15 cellular contexts compared by ENCODE assay signal in the genomic region with DNA sequence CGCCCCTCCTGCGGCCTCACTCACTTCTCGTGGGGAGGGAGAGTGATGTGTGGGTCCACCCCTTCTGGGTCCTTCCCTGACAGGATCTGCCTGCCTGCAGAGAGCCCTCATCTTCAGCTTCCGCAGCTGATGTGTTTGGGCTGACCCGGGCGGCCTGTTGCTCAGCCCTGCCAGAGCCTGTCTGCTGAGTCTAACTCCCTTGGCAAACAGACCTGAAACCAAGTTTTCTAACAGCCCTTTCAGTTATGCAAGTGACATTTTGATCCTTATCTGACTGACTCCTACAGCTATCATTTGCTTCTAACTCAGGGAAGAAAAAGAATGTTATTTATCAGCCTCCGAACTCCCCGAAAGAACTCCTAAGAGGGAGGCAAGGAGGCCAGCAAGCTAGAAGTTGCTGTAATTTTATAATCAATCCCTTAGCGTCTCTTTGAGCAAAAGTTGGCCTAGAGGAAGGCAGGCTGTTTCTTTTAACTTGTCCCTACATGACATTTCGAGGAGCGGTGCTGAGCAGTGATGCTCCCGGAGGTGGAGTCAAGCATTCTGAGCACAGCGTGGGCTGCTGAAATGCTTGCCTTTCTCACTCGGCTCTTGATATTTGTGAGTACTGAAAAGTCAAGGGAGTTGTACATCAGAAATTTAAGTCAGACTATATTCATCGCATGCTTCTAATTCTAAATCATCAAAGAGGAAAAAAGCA. TPM values are rescaled to one million over a fixed set of nuclear protein-coding genes. Genes with fewer than 3 reads are reported as not detected.
DNase-seq lines count a peak whose midpoint lies in the region; ATAC-seq and TF ChIP-seq lines count a peak whose summit lies in the region.
"Had no signal": no experiment of that assay in that cellular context is flagged by ENCODE, and none has a peak within 500 bp of the region (broad histone marks: within the 10 kb centered on the region; RNA-seq: fewer than 3 reads in every experiment).

No MANE protein-coding gene starts in this region.

- H3K4me3 ChIP-seq in right lobe of liver (no peak overlapping the region), stomach smooth muscle (ENCODE audit: low read length in 2 of 2) (peak overlapping the region; percentile 7 to 30)
- H3K4me3 ChIP-seq: MG63 had no signal

- no peaks in the 10 kb centered on the region for H3K27me3 Mint-ChIP-seq in activated CD4-positive, alpha-beta memory T cell treated with anti-CD3 and anti-CD28 coated beads for 36 hours

- peaks cover 0 to 70% (median 23%) of the 10 kb centered on the region in 4 donors for H3K36me3 ChIP-seq in right lobe of liver
- peaks cover 38 to 63% of the 10 kb centered on the region in 2 donors for H3K36me3 ChIP-seq in stomach smooth muscle (ENCODE audit: control insufficient read depth in 2 of 2, insufficient read depth in 2 of 2, low read length in 2 of 2)

- no peak for TF ChIP-seq CTCF in right lobe of liver (IDR thresholded peaks at IDR 0.05)

- 76% methylated on average over 10 of the region's 15 CpGs for WGBS in right lobe of liver (ENCODE audit: insufficient coverage, low coverage, low lambda C conversion rate, missing lambda C conversion rate)

- H3K4me3 Mint-ChIP-seq in activated CD4-positive, alpha-beta memory T cell treated with anti-CD3 and anti-CD28 coated beads for 36 hours: no peak overlapping the region

- H3K9ac ChIP-seq in stomach smooth muscle (ENCODE audit: low read length in 2 of 2): peak overlapping the region; percentile 47 to 70

- CTCF ChIA-PET in activated CD4-positive, alpha-beta memory T cell treated with anti-CD3 and anti-CD28 coated beads for 36 hours (lab: Charles Lee): interaction anchor here (0.7 to 2.8 kb wide), 4 partner anchors 10 to 297 kb away, joined by 3 to 30 read pairs (median 4); no protein-coding TSS in a partner anchor

- ATAC-seq in right lobe of liver (peak; percentile 23 to 73 (median 60)), HG03280 (IDR thresholded peaks at IDR 0.05; ENCODE audit: unreplicated experiment) (no peak), GM21737 (IDR thresholded peaks at IDR 0.05; ENCODE audit: unreplicated experiment) (no peak)
- ATAC-seq: SK-N-SH treated with all-trans-retinoic acid at 6 μM for 48 hours had no signal

- H3K36me3 Mint-ChIP-seq in activated CD4-positive, alpha-beta memory T cell treated with anti-CD3 and anti-CD28 coated beads for 36 hours: peaks cover 46% of the 10 kb centered on the region

- intact Hi-C loops in activated CD4-positive, alpha-beta memory T cell treated with anti-CD3 and anti-CD28 coated beads for 36 hours (cut with micrococcal nuclease): no loop called here
- intact Hi-C loops in right lobe of liver (cut with DNase I): no loop called here

- peak overlapping the region; percentile 64 for H3K27ac ChIP-seq in epithelial cell of prostate
- H3K27ac ChIP-seq in right lobe of liver: no peak overlapping the region
- peak overlapping the region; percentile 95 for H3K27ac ChIP-seq in stomach smooth muscle (ENCODE audit: low read length)
- H3K27ac ChIP-seq: C4-2B had no signal

- no peak for DNase-seq in activated CD4-positive, alpha-beta memory T cell treated with anti-CD3 and anti-CD28 coated beads for 36 hours
- DNase-seq in epithelial cell of prostate (ENCODE audit: low read depth, low spot score) (peak; percentile 58), right lobe of liver (no peak), HuH-7 (ENCODE audit: low spot score) (no peak), NCI-H2029 treated with DMSO at 0.1 percent for 48 hours (lab: John Stamatoyannopoulos, UW) (no peak)
- DNase-seq: activated CD4-positive, alpha-beta T cell treated with anti-CD3 and anti-CD28 coated beads for 1 hour; EL; GOT3; MG63; stimulated activated naive CD4-positive, alpha-beta T cell treated with Interleukin-2 at 50 U/mL for 16 hours had no signal

- no peaks in the 10 kb centered on the region for H3K4me1 Mint-ChIP-seq in activated CD4-positive, alpha-beta memory T cell treated with anti-CD3 and anti-CD28 coated beads for 36 hours (ENCODE audit: low read depth)

- no peaks in the 10 kb centered on the region for H3K4me1 ChIP-seq in right lobe of liver
- peaks cover 25% of the 10 kb centered on the region for H3K4me1 ChIP-seq in stomach smooth muscle (ENCODE audit: control insufficient read depth, insufficient read depth, low read length)

- H3K9me3 ChIP-seq in right lobe of liver: no peaks in the 10 kb centered on the region
- H3K9me3 ChIP-seq in stomach smooth muscle (ENCODE audit: control insufficient read depth in 2 of 2, low read length in 2 of 2): no peaks in the 10 kb centered on the region
- H3K9me3 ChIP-seq: MG63 had no signal

- POLR2A ChIA-PET in activated CD4-positive, alpha-beta memory T cell treated with anti-CD3 and anti-CD28 coated beads for 36 hours (lab: Charles Lee): no interaction called here

- H3K27ac Mint-ChIP-seq in activated CD4-positive, alpha-beta memory T cell treated with anti-CD3 and anti-CD28 coated beads for 36 hours: peak overlapping the region; percentile 25

- H3K27me3 ChIP-seq in right lobe of liver (no peaks in the 10 kb centered on the region), stomach smooth muscle (ENCODE audit: control insufficient read depth in 1 of 2, insufficient read depth in 2 of 2, low read length in 2 of 2) (no peaks in the 10 kb centered on the region)
- H3K27me3 ChIP-seq: MG63 had no signal

- H3K9me3 Mint-ChIP-seq in activated CD4-positive, alpha-beta memory T cell treated with anti-CD3 and anti-CD28 coated beads for 36 hours: no peaks in the 10 kb centered on the region

- TF ChIP-seq POLR2A in right lobe of liver (IDR thresholded peaks at IDR 0.05): no peak

RNA-seq across cellular contexts. Expression of gene CACNA2D4, which starts 31.5 kb away (rescaled TPM):
- total RNA-seq in activated CD4-positive, alpha-beta memory T cell treated with anti-CD3 and anti-CD28 coated beads for 36 hours: 10 to 100 TPM; 11.7 to 13.3 TPM
- total RNA-seq in right lobe of liver: 1 to 10 TPM in 3 of 6 experiments, under 1 TPM in 3; 0.87 to 1.9 (median 0.96) TPM

RNA-seq across cellular contexts. Expression of gene DCP1B, which starts 54.3 kb away (rescaled TPM):
- total RNA-seq in activated CD4-positive, alpha-beta memory T cell treated with anti-CD3 and anti-CD28 coated beads for 36 hours: 10 to 100 TPM; 13.1 to 13.4 TPM
- 1 to 10 TPM; 4.1 to 7.6 (median 6.0) TPM for total RNA-seq in right lobe of liver

Comparison
In these comparisons a context has a peak if more than half of its experiments do, and no peak if none do; other contexts are left out.
1. H3K27ac ChIP-seq: peak in epithelial cell of prostate (single experiment) and stomach smooth muscle (single experiment); none in right lobe of liver (0 of 3).
2. ATAC-seq: peak in right lobe of liver (4 of 4); none in HG03280 (single experiment) and GM21737 (single experiment).
3. H3K4me3 ChIP-seq: peak in stomach smooth muscle (2 of 2); none in right lobe of liver (0 of 3).
4. RNA of gene CACNA2D4, which starts 31.5 kb away (total RNA-seq): 11.7 to 13.3 TPM in activated CD4-positive, alpha-beta memory T cell treated with anti-CD3 and anti-CD28 coated beads for 36 hours; 0.87 to 1.9 TPM in right lobe of liver; every median in the first group is over 4 times any median in the second.